In the genomic region with DNA sequence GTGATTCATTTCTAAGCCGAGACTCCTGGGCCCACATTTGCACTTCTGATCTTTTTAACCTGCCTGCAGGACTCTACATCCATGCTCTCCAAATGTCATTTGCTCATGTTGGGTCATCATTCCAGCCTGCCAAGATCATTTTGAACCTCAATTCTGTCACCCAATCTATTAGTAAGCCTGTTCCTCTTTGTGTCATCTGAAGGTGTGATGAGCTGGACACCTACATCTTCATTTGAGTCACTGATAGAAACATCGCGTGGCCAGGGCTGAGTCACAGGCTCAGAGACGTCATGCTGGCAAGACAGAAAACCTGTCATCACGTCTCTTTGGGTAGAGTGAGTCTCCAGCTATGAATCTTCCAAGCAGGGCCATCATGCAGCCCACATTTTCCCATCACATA, we compare ENCODE assay signal across 1 cellular context.
TF ChIP-seq lines count a peak whose summit lies in the region.

No MANE protein-coding gene starts in this region.

TF ChIP-seq in GM23338, 12 proteins besides CTCF, POLR2A, EP300 and RAD21:
- TF ChIP-seq, protein P1, sequence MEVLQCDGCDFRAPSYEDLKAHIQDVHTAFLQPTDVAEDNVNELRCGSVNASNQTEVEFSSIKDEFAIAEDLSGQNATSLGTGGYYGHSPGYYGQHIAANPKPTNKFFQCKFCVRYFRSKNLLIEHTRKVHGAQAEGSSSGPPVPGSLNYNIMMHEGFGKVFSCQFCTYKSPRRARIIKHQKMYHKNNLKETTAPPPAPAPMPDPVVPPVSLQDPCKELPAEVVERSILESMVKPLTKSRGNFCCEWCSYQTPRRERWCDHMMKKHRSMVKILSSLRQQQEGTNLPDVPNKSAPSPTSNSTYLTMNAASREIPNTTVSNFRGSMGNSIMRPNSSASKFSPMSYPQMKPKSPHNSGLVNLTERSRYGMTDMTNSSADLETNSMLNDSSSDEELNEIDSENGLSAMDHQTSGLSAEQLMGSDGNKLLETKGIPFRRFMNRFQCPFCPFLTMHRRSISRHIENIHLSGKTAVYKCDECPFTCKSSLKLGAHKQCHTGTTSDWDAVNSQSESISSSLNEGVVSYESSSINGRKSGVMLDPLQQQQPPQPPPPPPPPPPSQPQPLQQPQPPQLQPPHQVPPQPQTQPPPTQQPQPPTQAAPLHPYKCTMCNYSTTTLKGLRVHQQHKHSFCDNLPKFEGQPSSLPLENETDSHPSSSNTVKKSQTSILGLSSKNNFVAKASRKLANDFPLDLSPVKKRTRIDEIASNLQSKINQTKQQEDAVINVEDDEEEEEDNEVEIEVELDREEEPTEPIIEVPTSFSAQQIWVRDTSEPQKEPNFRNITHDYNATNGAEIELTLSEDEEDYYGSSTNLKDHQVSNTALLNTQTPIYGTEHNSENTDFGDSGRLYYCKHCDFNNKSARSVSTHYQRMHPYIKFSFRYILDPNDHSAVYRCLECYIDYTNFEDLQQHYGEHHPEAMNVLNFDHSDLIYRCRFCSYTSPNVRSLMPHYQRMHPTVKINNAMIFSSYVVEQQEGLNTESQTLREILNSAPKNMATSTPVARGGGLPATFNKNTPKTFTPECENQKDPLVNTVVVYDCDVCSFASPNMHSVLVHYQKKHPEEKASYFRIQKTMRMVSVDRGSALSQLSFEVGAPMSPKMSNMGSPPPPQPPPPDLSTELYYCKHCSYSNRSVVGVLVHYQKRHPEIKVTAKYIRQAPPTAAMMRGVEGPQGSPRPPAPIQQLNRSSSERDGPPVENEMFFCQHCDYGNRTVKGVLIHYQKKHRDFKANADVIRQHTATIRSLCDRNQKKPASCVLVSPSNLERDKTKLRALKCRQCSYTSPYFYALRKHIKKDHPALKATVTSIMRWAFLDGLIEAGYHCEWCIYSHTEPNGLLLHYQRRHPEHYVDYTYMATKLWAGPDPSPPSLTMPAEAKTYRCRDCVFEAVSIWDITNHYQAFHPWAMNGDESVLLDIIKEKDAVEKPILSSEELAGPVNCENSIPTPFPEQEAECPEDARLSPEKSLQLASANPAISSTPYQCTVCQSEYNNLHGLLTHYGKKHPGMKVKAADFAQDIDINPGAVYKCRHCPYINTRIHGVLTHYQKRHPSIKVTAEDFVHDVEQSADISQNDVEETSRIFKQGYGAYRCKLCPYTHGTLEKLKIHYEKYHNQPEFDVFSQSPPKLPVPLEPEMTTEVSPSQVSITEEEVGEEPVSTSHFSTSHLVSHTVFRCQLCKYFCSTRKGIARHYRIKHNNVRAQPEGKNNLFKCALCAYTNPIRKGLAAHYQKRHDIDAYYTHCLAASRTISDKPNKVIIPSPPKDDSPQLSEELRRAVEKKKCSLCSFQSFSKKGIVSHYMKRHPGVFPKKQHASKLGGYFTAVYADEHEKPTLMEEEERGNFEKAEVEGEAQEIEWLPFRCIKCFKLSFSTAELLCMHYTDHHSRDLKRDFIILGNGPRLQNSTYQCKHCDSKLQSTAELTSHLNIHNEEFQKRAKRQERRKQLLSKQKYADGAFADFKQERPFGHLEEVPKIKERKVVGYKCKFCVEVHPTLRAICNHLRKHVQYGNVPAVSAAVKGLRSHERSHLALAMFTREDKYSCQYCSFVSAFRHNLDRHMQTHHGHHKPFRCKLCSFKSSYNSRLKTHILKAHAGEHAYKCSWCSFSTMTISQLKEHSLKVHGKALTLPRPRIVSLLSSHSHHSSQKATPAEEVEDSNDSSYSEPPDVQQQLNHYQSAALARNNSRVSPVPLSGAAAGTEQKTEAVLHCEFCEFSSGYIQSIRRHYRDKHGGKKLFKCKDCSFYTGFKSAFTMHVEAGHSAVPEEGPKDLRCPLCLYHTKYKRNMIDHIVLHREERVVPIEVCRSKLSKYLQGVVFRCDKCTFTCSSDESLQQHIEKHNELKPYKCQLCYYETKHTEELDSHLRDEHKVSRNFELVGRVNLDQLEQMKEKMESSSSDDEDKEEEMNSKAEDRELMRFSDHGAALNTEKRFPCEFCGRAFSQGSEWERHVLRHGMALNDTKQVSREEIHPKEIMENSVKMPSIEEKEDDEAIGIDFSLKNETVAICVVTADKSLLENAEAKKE (CRISPR knock-in tag; IDR thresholded peaks at IDR 0.05) = no peak
- no peak for TF ChIP-seq NANOG (IDR thresholded peaks at IDR 0.05; ENCODE audit: borderline replicate concordance)
- no peak for TF ChIP-seq EZH2phosphoT487 (IDR thresholded peaks at IDR 0.05; ENCODE audit: unreplicated experiment)
- TF ChIP-seq JUNB (IDR thresholded peaks at IDR 0.05; ENCODE audit: unreplicated experiment) = no peak
- TF ChIP-seq, protein P2, sequence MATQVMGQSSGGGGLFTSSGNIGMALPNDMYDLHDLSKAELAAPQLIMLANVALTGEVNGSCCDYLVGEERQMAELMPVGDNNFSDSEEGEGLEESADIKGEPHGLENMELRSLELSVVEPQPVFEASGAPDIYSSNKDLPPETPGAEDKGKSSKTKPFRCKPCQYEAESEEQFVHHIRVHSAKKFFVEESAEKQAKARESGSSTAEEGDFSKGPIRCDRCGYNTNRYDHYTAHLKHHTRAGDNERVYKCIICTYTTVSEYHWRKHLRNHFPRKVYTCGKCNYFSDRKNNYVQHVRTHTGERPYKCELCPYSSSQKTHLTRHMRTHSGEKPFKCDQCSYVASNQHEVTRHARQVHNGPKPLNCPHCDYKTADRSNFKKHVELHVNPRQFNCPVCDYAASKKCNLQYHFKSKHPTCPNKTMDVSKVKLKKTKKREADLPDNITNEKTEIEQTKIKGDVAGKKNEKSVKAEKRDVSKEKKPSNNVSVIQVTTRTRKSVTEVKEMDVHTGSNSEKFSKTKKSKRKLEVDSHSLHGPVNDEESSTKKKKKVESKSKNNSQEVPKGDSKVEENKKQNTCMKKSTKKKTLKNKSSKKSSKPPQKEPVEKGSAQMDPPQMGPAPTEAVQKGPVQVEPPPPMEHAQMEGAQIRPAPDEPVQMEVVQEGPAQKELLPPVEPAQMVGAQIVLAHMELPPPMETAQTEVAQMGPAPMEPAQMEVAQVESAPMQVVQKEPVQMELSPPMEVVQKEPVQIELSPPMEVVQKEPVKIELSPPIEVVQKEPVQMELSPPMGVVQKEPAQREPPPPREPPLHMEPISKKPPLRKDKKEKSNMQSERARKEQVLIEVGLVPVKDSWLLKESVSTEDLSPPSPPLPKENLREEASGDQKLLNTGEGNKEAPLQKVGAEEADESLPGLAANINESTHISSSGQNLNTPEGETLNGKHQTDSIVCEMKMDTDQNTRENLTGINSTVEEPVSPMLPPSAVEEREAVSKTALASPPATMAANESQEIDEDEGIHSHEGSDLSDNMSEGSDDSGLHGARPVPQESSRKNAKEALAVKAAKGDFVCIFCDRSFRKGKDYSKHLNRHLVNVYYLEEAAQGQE (IDR thresholded peaks at IDR 0.05; ENCODE audit: unreplicated experiment) = no peak
- no peak for TF ChIP-seq EZH2 (IDR thresholded peaks at IDR 0.05; ENCODE audit: low read depth, unreplicated experiment)
